15 cellular contexts compared by ENCODE assay signal in the genomic region with DNA sequence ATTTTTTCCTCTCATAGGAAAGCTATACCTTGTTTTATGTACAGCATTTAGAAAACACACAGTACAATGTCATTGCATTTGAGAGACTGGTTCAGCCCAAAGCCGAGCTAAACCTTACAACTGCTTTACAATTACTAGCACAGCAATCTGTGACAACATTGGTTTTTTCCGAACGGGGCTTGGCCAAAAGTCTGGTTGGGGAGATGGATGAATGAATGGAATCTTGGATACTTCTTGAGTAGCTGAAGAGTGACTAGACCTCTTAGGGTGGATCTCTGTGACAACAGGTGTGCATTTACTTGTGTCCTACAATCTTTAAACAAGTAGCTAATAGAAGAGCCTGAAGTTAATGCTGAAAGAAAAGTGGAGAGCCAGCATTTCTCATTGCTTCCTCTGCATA. TPM values are rescaled to one million over a fixed set of nuclear protein-coding genes. Genes with fewer than 3 reads are reported as not detected.
A peak's percentile ranks its signal among the peaks of the same experiment; 100 is the strongest.
DNase-seq lines count a peak whose midpoint lies in the region; FAIRE-seq and TF ChIP-seq lines count a peak whose summit lies in the region.
"Had no signal": no experiment of that assay in that cellular context is flagged by ENCODE, and none has a peak within 500 bp of the region (broad histone marks: within the 10 kb centered on the region; RNA-seq: fewer than 3 reads in every experiment).

No MANE protein-coding gene starts in this region.

- TF ChIP-seq CTCF in HFFc6 (IDR thresholded peaks at IDR 0.05), result no peak
- TF ChIP-seq CTCF in esophagus squamous epithelium (IDR thresholded peaks at IDR 0.05), result no peak
- TF ChIP-seq CTCF in tibial artery (IDR thresholded peaks at IDR 0.05), result no peak
- TF ChIP-seq CTCF in tibial nerve (IDR thresholded peaks at IDR 0.05), result no peak

- no peaks in the 10 kb centered on the region for H3K9me3 ChIP-seq in esophagus squamous epithelium
- no peaks in the 10 kb centered on the region for H3K9me3 ChIP-seq in muscle layer of duodenum (ENCODE audit: control insufficient read depth in 1 of 2, low read length in 2 of 2)
- no peaks in the 10 kb centered on the region for H3K9me3 ChIP-seq in tibial artery
- no peaks in the 10 kb centered on the region for H3K9me3 ChIP-seq in tibial nerve

- 76 to 88% methylated on average over 3 of the region's 3 CpGs for WGBS in esophagus squamous epithelium, 2 donors
- 30 to 52% methylated on average over 3 of the region's 3 CpGs for WGBS in tibial nerve, 2 donors

- no peak for FAIRE-seq in H54 (lab: Jason Lieb, UNC)
- FAIRE-seq: HepG2 had no signal

- no peak for TF ChIP-seq POLR2A in esophagus squamous epithelium (IDR thresholded peaks at IDR 0.05)
- TF ChIP-seq POLR2A in tibial nerve (IDR thresholded peaks at IDR 0.05), result no peak
- no peak for TF ChIP-seq POLR2A in H54 (IDR thresholded peaks at IDR 0.05; ENCODE audit: low read depth, low read length)

- peak overlapping the region; percentile 91 for H3K4me3 Mint-ChIP-seq in HFFc6
- H3K4me3 Mint-ChIP-seq: activated naive CD8-positive, alpha-beta T cell; CD8-positive, alpha-beta memory T cell; central memory CD8-positive, alpha-beta T cell had no signal

- peaks cover 1% of the 10 kb centered on the region; the same call in 1 of the 2 replicates for H3K27me3 Mint-ChIP-seq in HFFc6 (ENCODE audit: insufficient read depth)

- H3K4me3 ChIP-seq in esophagus squamous epithelium (peak overlapping the region in 3 of 4 donors; percentile 42 to 61 (median 45)), muscle layer of duodenum (ENCODE audit: low read depth in 1 of 2, low read length in 2 of 2) (peak overlapping the region; percentile 62 to 80), tibial artery (peak overlapping the region; percentile 57 to 58), tibial nerve (peak overlapping the region in 1 of 4 donors; percentile 50)

- peaks cover 5% of the 10 kb centered on the region; the same call in 1 of the 2 replicates for H3K36me3 Mint-ChIP-seq in HFFc6 (ENCODE audit: low read depth)
- H3K36me3 Mint-ChIP-seq: activated naive CD8-positive, alpha-beta T cell had no signal

- peaks cover 0 to 5% (median 0%) of the 10 kb centered on the region in 3 donors for H3K4me1 ChIP-seq in esophagus squamous epithelium
- H3K4me1 ChIP-seq in muscle layer of duodenum (ENCODE audit: control insufficient read depth in 1 of 2, insufficient read depth in 2 of 2, low read length in 2 of 2), result peaks cover 0 to 26% of the 10 kb centered on the region in 2 donors
- H3K4me1 ChIP-seq in tibial artery, result peaks cover 0 to 31% (median 14%) of the 10 kb centered on the region in 4 donors
- H3K4me1 ChIP-seq in tibial nerve, result peaks cover 0 to 13% (median 6%) of the 10 kb centered on the region in 4 donors

- H3K27me3 ChIP-seq in esophagus squamous epithelium, result no peaks in the 10 kb centered on the region
- no peaks in the 10 kb centered on the region for H3K27me3 ChIP-seq in muscle layer of duodenum (ENCODE audit: low read depth, low read length)
- H3K27me3 ChIP-seq in tibial artery, result no peaks in the 10 kb centered on the region
- no peaks in the 10 kb centered on the region for H3K27me3 ChIP-seq in tibial nerve

- H3K4me1 Mint-ChIP-seq in HFFc6 (ENCODE audit: low read depth), result peaks cover 37% of the 10 kb centered on the region
- H3K4me1 Mint-ChIP-seq: CD8-positive, alpha-beta memory T cell; central memory CD8-positive, alpha-beta T cell had no signal

- peaks cover 5% of the 10 kb centered on the region for H3K9me3 Mint-ChIP-seq in HFFc6
- H3K9me3 Mint-ChIP-seq: CD8-positive, alpha-beta memory T cell; central memory CD8-positive, alpha-beta T cell had no signal

- TF ChIP-seq EP300 in tibial nerve (IDR thresholded peaks at IDR 0.05), result no peak

- H3K27ac Mint-ChIP-seq in HFFc6, result peak overlapping the region; percentile 88
- H3K27ac Mint-ChIP-seq: activated naive CD8-positive, alpha-beta T cell; CD8-positive, alpha-beta memory T cell had no signal

- DNase-seq in HFFc6 (peak; percentile 1), esophagus squamous epithelium (lab: John Stamatoyannopoulos, UW) (no peak), tibial artery (no peak), tibial nerve (ENCODE audit: low spot score in 2 of 2) (no peak), GM19240 (ENCODE audit: insufficient read length, low spot score) (no peak), H54 (ENCODE audit: insufficient read length, low spot score) (no peak)
- DNase-seq: CD8-positive, alpha-beta memory T cell; NCI-H1105 treated with DMSO at 0.1 percent for 48 hours; NCI-H2227 treated with DMSO at 0.1 percent for 48 hours; nucleus accumbens had no signal

- peak overlapping the region in 3 of 4 donors; percentile 1 to 79 (median 35) for H3K27ac ChIP-seq in esophagus squamous epithelium
- peak overlapping the region; percentile 78 for H3K27ac ChIP-seq in muscle layer of duodenum (ENCODE audit: low read length)
- peak overlapping the region; percentile 71 to 85 for H3K27ac ChIP-seq in tibial artery
- H3K27ac ChIP-seq in tibial nerve, result peak overlapping the region in 2 of 4 donors; percentile 58 to 74
- H3K27ac ChIP-seq: epithelial cell of prostate had no signal

- H3K36me3 ChIP-seq in esophagus squamous epithelium, result no peaks in the 10 kb centered on the region
- no peaks in the 10 kb centered on the region for H3K36me3 ChIP-seq in muscle layer of duodenum (ENCODE audit: control insufficient read depth in 1 of 2, insufficient read depth in 2 of 2, low read length in 2 of 2)
- no peaks in the 10 kb centered on the region for H3K36me3 ChIP-seq in tibial artery
- no peaks in the 10 kb centered on the region for H3K36me3 ChIP-seq in tibial nerve

- intact Hi-C loops in esophagus squamous epithelium (cut with DNase I) (no loop called here), tibial artery (cut with DNase I; ENCODE audit: low total_unique reads) (no loop called here)

RNA-seq across cellular contexts. Expression of a gene that starts 1.2 kb away (rescaled TPM):
- 1 to 10 TPM; 5.2 to 6.7 (median 6.4) TPM for total RNA-seq in HFFc6 (2021; fragmentation: NEBNext Ultra II Directional; extraction: Animal tissue kit (Norgen Biotek cat#: 25700))
- total RNA-seq in esophagus squamous epithelium (1 to 10 TPM in 2 of 4 donors, under 1 TPM in 2; 0.08 to 4.4 (median 0.64) TPM), tibial nerve (10 to 100 TPM; 12.4 to 17.8 (median 13.4) TPM)
- total RNA-seq: HepG2 had no signal
